In genomic region chr2:3649581-3649980, GRCh38 we compare ENCODE assay signal across 22 cellular contexts. TPM values are rescaled to one million over a fixed set of nuclear protein-coding genes. Genes with fewer than 3 reads are reported as not detected.
"Had no signal": no experiment of that assay in that cellular context is flagged by ENCODE, and none has a peak within 500 bp of the region (broad histone marks: within the 10 kb centered on the region; RNA-seq: fewer than 3 reads in every experiment).

No MANE protein-coding gene starts in this region.

- H3K4me3 ChIP-seq: cardiac muscle cell, left ventricle myocardium inferior, thoracic aorta had no signal

- H3K4me1 ChIP-seq: foreskin keratinocyte had no signal

- DNase-seq: activated CD4-positive, alpha-beta T cell treated with anti-CD3 and anti-CD28 coated beads for 4 hours; activated CD4-positive, alpha-beta T cell treated with anti-CD3 and anti-CD28 coated beads, Interleukin-2, amount 50 U/mL, for 48 hours; activated CD4-positive, CD25-positive, alpha-beta regulatory T cell; activated naive CD4-positive, alpha-beta T cell treated with anti-CD3 and anti-CD28 coated beads for 36 hours; activated T-cell treated with anti-CD3 and anti-CD28 coated beads, Interleukin-2, amount 50 U/mL, for 48 hours; cortex of kidney; erythroblast; foreskin keratinocyte; glutamatergic neuron; hippocampal formation; left ventricle myocardium inferior; mammary epithelial cell; midbrain; nephron progenitor cell; stimulated activated CD4-positive, alpha-beta T cell treated with anti-CD3 and anti-CD28 coated beads, Interleukin-4, amount 100 ng/mL, for 1 hour; T1000 had no signal

- H3K36me3 ChIP-seq: cardiac muscle cell, left ventricle myocardium inferior, thoracic aorta had no signal

- H3K9me3 ChIP-seq: left ventricle myocardium inferior, thoracic aorta had no signal

- H3K27me3 ChIP-seq: cardiac muscle cell had no signal

- H3K27ac ChIP-seq: cardiac muscle cell, foreskin keratinocyte, left ventricle myocardium inferior, thoracic aorta had no signal

RNA-seq across cellular contexts. Expression of gene ALLC, which starts 8.4 kb away (rescaled TPM):
- total RNA-seq: activated naive CD4-positive, alpha-beta T cell treated with anti-CD3 and anti-CD28 coated beads for 36 hours; cardiac muscle cell; cerebellum; foreskin keratinocyte; left ventricle myocardium inferior; mammary epithelial cell; osteocyte; progenitor cell of endocrine pancreas; ureter had no signal
- polyA plus RNA-seq: cardiac muscle cell, foreskin keratinocyte, mammary epithelial cell had no signal

RNA-seq across cellular contexts. Expression of gene DCDC2C, which starts 53.8 kb away (rescaled TPM):
- total RNA-seq: activated naive CD4-positive, alpha-beta T cell treated with anti-CD3 and anti-CD28 coated beads for 36 hours; cardiac muscle cell; cerebellum; foreskin keratinocyte; left ventricle myocardium inferior; mammary epithelial cell; osteocyte; progenitor cell of endocrine pancreas; ureter had no signal
- polyA plus RNA-seq: cardiac muscle cell, foreskin keratinocyte, mammary epithelial cell had no signal

RNA-seq across cellular contexts. Expression of gene COLEC11, which starts 54.7 kb away (rescaled TPM):
- total RNA-seq: foreskin keratinocyte, mammary epithelial cell, osteocyte, progenitor cell of endocrine pancreas had no signal
- polyA plus RNA-seq: foreskin keratinocyte, mammary epithelial cell had no signal
